ENCODE assay signal across 9 cellular contexts in genomic region chr7:114922652-114923402, GRCh38. TPM values are rescaled to one million over a fixed set of nuclear protein-coding genes. Genes with fewer than 3 reads are reported as not detected.
A peak's percentile ranks its signal among the peaks of the same experiment; 100 is the strongest.
DNase-seq lines count a peak whose midpoint lies in the region; ATAC-seq and TF ChIP-seq lines count a peak whose summit lies in the region.
"Had no signal": no experiment of that assay in that cellular context is flagged by ENCODE, and none has a peak within 500 bp of the region (broad histone marks: within the 10 kb centered on the region; RNA-seq: fewer than 3 reads in every experiment).

No MANE protein-coding gene starts in this region.

- H3K27ac ChIP-seq in foreskin keratinocyte = peak overlapping the region; percentile 74
- H3K27ac ChIP-seq: BLaER1 treated with 17β-estradiol and CSF1 and Interleukin-3, amounts not matched to agents 10 nM and 100 nM had no signal

- ATAC-seq in HG02852 (IDR thresholded peaks at IDR 0.05; ENCODE audit: unreplicated experiment) (peak; percentile 39), foreskin keratinocyte (peak; percentile 73), omental fat pad (ENCODE audit: low FRiP score) (peak; percentile 60)

- no peak for TF ChIP-seq CTCF in foreskin keratinocyte (conservative IDR thresholded peaks at IDR 0.05)
- no peak for TF ChIP-seq CTCF in omental fat pad (IDR thresholded peaks at IDR 0.05)

- H3K27me3 ChIP-seq in foreskin keratinocyte = no peaks in the 10 kb centered on the region
- H3K27me3 ChIP-seq: BLaER1 treated with 17β-estradiol and CSF1 and Interleukin-3, amounts not matched to agents 10 nM and 100 nM had no signal

- DNase-seq in NCI-H1092 treated with DMSO at 0.1 percent for 48 hours (lab: John Stamatoyannopoulos, UW) (peak; percentile 56), NCI-H1092 (lab: John Stamatoyannopoulos, UW) (no peak), NOMO-1 treated with DMSO at 0.1 percent for 48 hours (lab: John Stamatoyannopoulos, UW; ENCODE audit: unreplicated experiment) (peak; percentile 37), foreskin keratinocyte (peak in 1 of 2 donors; percentile 59), omental fat pad (ENCODE audit: low spot score) (no peak), ureter (ENCODE audit: low spot score) (peak; percentile 75)
- peak; percentile 14 to 33 for DNase-seq in activated T-helper 1 cell treated with anti-CD3 and anti-CD28 coated beads, Interleukin-2, amount 50 U/mL, for 16 hours (ENCODE audit: low read depth in 1 of 2, low spot score in 1 of 2)

- peaks cover 7% of the 10 kb centered on the region for H3K4me1 ChIP-seq in foreskin keratinocyte

RNA-seq across cellular contexts. Expression of gene MDFIC, which starts 0.9 kb away (rescaled TPM):
- total RNA-seq in foreskin keratinocyte (14.1 and 15.1 TPM in 2 replicates), omental fat pad (100 to 1,000 TPM in 1 of 4 donors, 10 to 100 TPM in 3; 46.7 to 176 (median 79.2) TPM), ureter (35.3 TPM)
- polyA plus RNA-seq in foreskin keratinocyte = 5.0 and 5.2 TPM in 2 replicates

Comparison
In these comparisons a context has a peak if more than half of its experiments do, and no peak if none do; other contexts are left out.
1. DNase-seq: peak in NCI-H1092 treated with DMSO at 0.1 percent for 48 hours (single experiment), NOMO-1 treated with DMSO at 0.1 percent for 48 hours (single experiment), activated T-helper 1 cell treated with anti-CD3 and anti-CD28 coated beads, Interleukin-2, amount 50 U/mL, for 16 hours (2 of 2) and ureter (single experiment); none in NCI-H1092 (single experiment) and omental fat pad (single experiment).
2. Peak in every context shown above with its lines, with median percentiles within 50 percentile points of each other: ATAC-seq.